Comparison of ENCODE assay signal across 23 cellular contexts in the genomic region with DNA sequence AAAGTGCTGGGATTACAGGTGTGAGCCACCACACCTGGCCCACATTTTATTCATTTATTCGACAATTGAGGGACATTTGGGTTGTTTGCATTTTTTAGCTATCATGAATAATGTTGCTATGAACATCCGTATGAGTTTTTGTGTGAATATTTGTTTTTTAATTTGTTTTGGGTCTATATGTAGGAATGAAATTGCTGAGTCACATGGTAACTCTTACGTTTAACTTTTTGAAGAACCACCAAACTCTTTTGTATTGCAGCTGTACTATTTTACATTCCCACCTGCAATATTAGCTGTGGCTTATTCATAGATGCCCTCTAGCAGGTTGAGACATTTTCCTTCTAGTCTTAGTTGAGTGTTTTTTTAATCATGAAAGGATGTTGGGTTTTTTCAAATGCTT. TPM values are rescaled to one million over a fixed set of nuclear protein-coding genes. Genes with fewer than 3 reads are reported as not detected.
"Had no signal": no experiment of that assay in that cellular context is flagged by ENCODE, and none has a peak within 500 bp of the region (broad histone marks: within the 10 kb centered on the region; RNA-seq: fewer than 3 reads in every experiment).

No MANE protein-coding gene starts in this region.

- H3K36me3 Mint-ChIP-seq: natural killer cell had no signal

- H3K27ac Mint-ChIP-seq: dendritic cell treated with granulocyte-macrophage colony-stimulating factor and Interleukin-4, amounts not matched to agents 40 ng/mL and 50 ng/mL, for 4 days had no signal

- ATAC-seq: effector memory CD8-positive, alpha-beta T cell; gastroesophageal sphincter; left lobe of liver; natural killer cell; stimulated activated effector memory CD8-positive, alpha-beta T cell treated with anti-CD3 and anti-CD28 coated beads, Interleukin-12 subunit alpha, Interleukin-12 subunit beta, amount 100 ng/mL, for 72 hours; stimulated activated naive CD8-positive, alpha-beta T cell treated with anti-CD3 and anti-CD28 coated beads, Interleukin-15, Interleukin-2, amounts not matched to agents 100 U/mL and 50 U/mL, for 24 hours; upper lobe of right lung had no signal

- H3K9me3 ChIP-seq: esophagus squamous epithelium, ovary, upper lobe of right lung, vagina had no signal

- H3K4me3 ChIP-seq: esophagus squamous epithelium, gastroesophageal sphincter, ovary, right atrium auricular region, tibial artery, upper lobe of right lung, vagina had no signal

- H3K27ac ChIP-seq: ovary, tibial artery, upper lobe of right lung had no signal

- H3K27me3 ChIP-seq: gastroesophageal sphincter, ovary, right atrium auricular region, tibial artery, upper lobe of right lung, vagina had no signal

- H3K36me3 ChIP-seq: ovary had no signal

- H3K9me3 Mint-ChIP-seq: dendritic cell treated with granulocyte-macrophage colony-stimulating factor and Interleukin-4, amounts not matched to agents 40 ng/mL and 50 ng/mL, for 4 days; effector memory CD8-positive, alpha-beta T cell; natural killer cell had no signal

- H3K4me3 Mint-ChIP-seq: dendritic cell treated with granulocyte-macrophage colony-stimulating factor and Interleukin-4, amounts not matched to agents 40 ng/mL and 50 ng/mL, for 4 days; effector memory CD8-positive, alpha-beta T cell; natural killer cell; neural crest cell; stimulated activated effector memory CD8-positive, alpha-beta T cell treated with anti-CD3 and anti-CD28 coated beads, Interleukin-12 subunit alpha, Interleukin-12 subunit beta, amount 100 ng/mL, for 72 hours had no signal

- DNase-seq: effector memory CD8-positive, alpha-beta T cell; esophagus squamous epithelium; foreskin fibroblast; glutamatergic neuron; islet precursor cell; mammary epithelial cell; natural killer cell; nucleus accumbens; ovary; stimulated activated CD4-positive, alpha-beta T cell treated with anti-CD3 and anti-CD28 coated beads, Interleukin-4, amount 100 ng/mL, for 1 hour; stimulated activated CD8-positive, alpha-beta memory T cell treated with anti-CD3 and anti-CD28 coated beads, Interleukin-4, amount 100 ng/mL, for 48 hours; stimulated activated naive CD8-positive, alpha-beta T cell treated with anti-CD3 and anti-CD28 coated beads, Interleukin-15, Interleukin-2, amounts not matched to agents 100 U/mL and 50 U/mL, for 24 hours; tibial artery; upper lobe of right lung had no signal

RNA-seq across cellular contexts. Expression of gene PLAC9, which starts 14.4 kb away (rescaled TPM):
- total RNA-seq: epithelial cell of proximal tubule, mononuclear cell, natural killer cell had no signal
